10 cellular contexts compared by ENCODE assay signal in the genomic region with DNA sequence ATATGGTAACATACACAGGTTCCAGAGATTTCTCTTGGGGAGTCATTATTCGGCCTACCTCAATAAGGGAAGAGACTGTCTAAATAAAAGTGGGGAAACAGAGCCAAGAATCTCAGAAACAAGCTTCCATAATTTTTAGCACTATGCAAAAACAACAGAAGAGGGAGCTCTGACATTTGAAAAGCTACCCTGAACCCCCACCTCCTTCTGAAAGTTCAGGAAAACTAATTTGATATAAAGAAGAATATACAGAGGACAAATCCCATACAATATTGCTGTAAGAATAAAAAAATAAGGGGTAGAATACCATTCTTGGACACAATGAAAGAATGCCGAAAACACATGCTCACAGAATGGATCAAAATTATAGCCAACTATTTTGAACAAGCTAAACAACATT. TPM values are rescaled to one million over a fixed set of nuclear protein-coding genes. Genes with fewer than 3 reads are reported as not detected.
A peak's percentile ranks its signal among the peaks of the same experiment; 100 is the strongest.
DNase-seq lines count a peak whose midpoint lies in the region; ATAC-seq and TF ChIP-seq lines count a peak whose summit lies in the region.
"Had no signal": no experiment of that assay in that cellular context is flagged by ENCODE, and none has a peak within 500 bp of the region (broad histone marks: within the 10 kb centered on the region; RNA-seq: fewer than 3 reads in every experiment).

No MANE protein-coding gene starts in this region.

- H3K36me3 ChIP-seq in left ventricle myocardium inferior = no peaks in the 10 kb centered on the region
- no peaks in the 10 kb centered on the region for H3K36me3 ChIP-seq in PC-3 (ENCODE audit: low read depth, low read length)
- H3K36me3 ChIP-seq: ascending aorta had no signal

- no peaks in the 10 kb centered on the region for H3K4me1 ChIP-seq in left ventricle myocardium inferior
- peaks cover 39% of the 10 kb centered on the region for H3K4me1 ChIP-seq in PC-3 (ENCODE audit: insufficient read depth, low read length)
- H3K4me1 ChIP-seq: ascending aorta had no signal

- no peaks in the 10 kb centered on the region for H3K79me2 ChIP-seq in PC-3 (ENCODE audit: low read length)

- H3K27me3 ChIP-seq in left ventricle myocardium inferior (ENCODE audit: low read depth) (no peaks in the 10 kb centered on the region), PC-3 (ENCODE audit: low read length) (no peaks in the 10 kb centered on the region)
- H3K27me3 ChIP-seq: ascending aorta had no signal

- H3K27ac ChIP-seq in left ventricle myocardium inferior (replicated peaks) (no peak overlapping the region), PC-3 (ENCODE audit: low read length) (peak overlapping the region; percentile 56; the same call in 1 of the 2 replicates)
- H3K27ac ChIP-seq: ascending aorta had no signal

- intact Hi-C loops in left ventricle myocardium inferior (cut with micrococcal nuclease) = no loop called here
- intact Hi-C loops in Right ventricle myocardium inferior (cut with DNase I) = no loop called here
- intact Hi-C loops in PC-3 (cut with micrococcal nuclease) = loop anchor here (1.0 kb wide), 1 partner anchor 26 kb away; no protein-coding TSS in a partner anchor
- intact Hi-C loops in head of caudate nucleus (cut with DNase I) = no loop called here

- DNase-seq in left ventricle myocardium inferior (no peak), Right ventricle myocardium inferior (ENCODE audit: missing footprints) (no peak), PC-3 (peak; percentile 62), fibroblast of gingiva (ENCODE audit: low read depth) (peak; percentile 3), head of caudate nucleus (no peak), AG08396 (ENCODE audit: low spot score) (no peak)
- no peak for DNase-seq in activated effector memory CD4-positive, alpha-beta T cell treated with anti-CD3 and anti-CD28 coated beads, Interleukin-2, amount 50 U/mL, for 16 hours
- DNase-seq in effector CD4-positive, alpha-beta T cell = no peak
- DNase-seq: islet precursor cell had no signal

- H3K4me2 ChIP-seq in PC-3 (ENCODE audit: low read length) = no peak overlapping the region

- H3K9me3 ChIP-seq in left ventricle myocardium inferior (replicated peaks) (no peaks in the 10 kb centered on the region), PC-3 (ENCODE audit: low read length) (no peaks in the 10 kb centered on the region)
- H3K9me3 ChIP-seq: ascending aorta had no signal

- no TSS peak for BruUV-seq in PC-3 (replicated peaks; lab: Mats Ljungman, UMichigan)

- H3K9ac ChIP-seq in PC-3 (ENCODE audit: low read length) = 0 out of 2 replicates have a peak overlapping the region, but pooled peaks have one; percentile 22

- H2AFZ ChIP-seq in PC-3 (ENCODE audit: low read length) = no peak overlapping the region

- ATAC-seq in Right ventricle myocardium inferior = no peak
- ATAC-seq in PC-3 = no peak

- no peaks in the 10 kb centered on the region for H3F3A ChIP-seq in PC-3 (ENCODE audit: low read length, unreplicated experiment)

- CTCF ChIA-PET in PC-3 (lab: Charles Lee) = interaction anchor here (0.8 to 1.7 kb wide), 2 partner anchors 25 to 26 kb away, joined by 5 to 17 read pairs; no protein-coding TSS in a partner anchor

- H4K20me1 ChIP-seq in PC-3 (ENCODE audit: low read length) = no peaks in the 10 kb centered on the region

- POLR2A ChIA-PET in PC-3 (lab: Charles Lee; ENCODE audit: unreplicated experiment) = no interaction called here

- TF ChIP-seq CTCF in left ventricle myocardium inferior (IDR thresholded peaks at IDR 0.05; ENCODE audit: borderline replicate concordance) = peak; percentile 42
- TF ChIP-seq CTCF in PC-3 (conservative IDR thresholded peaks at IDR 0.05; ENCODE audit: low read depth, low read length) = peak; percentile 82

- no peaks in the 10 kb centered on the region for H3K9me2 ChIP-seq in PC-3 (replicated peaks; ENCODE audit: low read length)

- no peak overlapping the region for H3K4me3 ChIP-seq in left ventricle myocardium inferior
- H3K4me3 ChIP-seq in PC-3 (ENCODE audit: low read length) = no peak overlapping the region
- H3K4me3 ChIP-seq: ascending aorta had no signal

RNA-seq across cellular contexts. Expression of gene ZNF41, which starts 14.3 kb away (rescaled TPM):
- total RNA-seq in left ventricle myocardium inferior (16.1 TPM), Right ventricle myocardium inferior (13.1 TPM), PC-3 (2014; rRNA removed) (11.1 and 11.3 TPM in 2 replicates)

Comparison
In these comparisons a context has a peak if more than half of its experiments do, and no peak if none do; other contexts are left out.
1. DNase-seq: peak in PC-3 (single experiment) and fibroblast of gingiva (single experiment); none in left ventricle myocardium inferior (single experiment), Right ventricle myocardium inferior (single experiment), activated effector memory CD4-positive, alpha-beta T cell treated with anti-CD3 and anti-CD28 coated beads, Interleukin-2, amount 50 U/mL, for 16 hours (single experiment), head of caudate nucleus (0 of 42), AG08396 (single experiment) and effector CD4-positive, alpha-beta T cell (single experiment).